ENCODE assay signal across 11 cellular contexts in genomic region chr6:150632785-150633465, GRCh38. TPM values are rescaled to one million over a fixed set of nuclear protein-coding genes. Genes with fewer than 3 reads are reported as not detected.
DNase-seq lines count a peak whose midpoint lies in the region; ATAC-seq and TF ChIP-seq lines count a peak whose summit lies in the region.
"Had no signal": no experiment of that assay in that cellular context is flagged by ENCODE, and none has a peak within 500 bp of the region (broad histone marks: within the 10 kb centered on the region; RNA-seq: fewer than 3 reads in every experiment).

No MANE protein-coding gene starts in this region.

- ATAC-seq in HG03521 (IDR thresholded peaks at IDR 0.05; ENCODE audit: unreplicated experiment), result peak; percentile 44
- ATAC-seq in lower lobe of right lung, result peak in 1 of 2 donors; percentile 21

- peak overlapping the region; percentile 35 for H3K4me3 ChIP-seq in lower lobe of right lung

- intact Hi-C loops in lower lobe of right lung (cut with DNase I) (no loop called here), head of caudate nucleus (cut with DNase I) (no loop called here)

- no peaks in the 10 kb centered on the region for H3K9me3 ChIP-seq in lower lobe of right lung

- no peaks in the 10 kb centered on the region for H3K36me3 ChIP-seq in lower lobe of right lung

- DNase-seq in GM10266 (ENCODE audit: extremely low spot score) (peak; percentile 59), GM20000 (ENCODE audit: low spot score) (peak; percentile 58), lower lobe of right lung (no peak), anterior cingulate cortex (lab: John Stamatoyannopoulos, UW) (no peak), head of caudate nucleus (no peak), ACHN (no peak), DMS 273 treated with DMSO at 0.1 percent for 48 hours (lab: John Stamatoyannopoulos, UW) (no peak)
- DNase-seq: MV-4-11 had no signal

- in situ Hi-C loops in ACHN (cut with HindIII; ENCODE audit: low pct_ligation_motif_present, low pct_unique_long_range_greater_than_20kb, low sequenced_read_pairs), result no loop called here

- H3K4me1 ChIP-seq in lower lobe of right lung, result peaks cover 17% of the 10 kb centered on the region

- TF ChIP-seq CTCF in GM10266 (IDR thresholded peaks at IDR 0.05; ENCODE audit: control insufficient read depth, insufficient read depth, low read depth, missing control alignments) (no peak), GM20000 (IDR thresholded peaks at IDR 0.05; ENCODE audit: extremely low read depth, missing control alignments) (no peak), lower lobe of right lung (IDR thresholded peaks at IDR 0.05) (no peak)

- no peaks in the 10 kb centered on the region for H3K27me3 ChIP-seq in lower lobe of right lung (ENCODE audit: low read depth)

- H3K27ac ChIP-seq in lower lobe of right lung, result peak overlapping the region; percentile 11
- H3K27ac ChIP-seq: epithelial cell of prostate, VCaP had no signal

RNA-seq across cellular contexts. Expression of gene PLEKHG1, which starts 33.2 kb away (rescaled TPM):
- 20.4 TPM for total RNA-seq in lower lobe of right lung

Comparison
In these comparisons a context has a peak if more than half of its experiments do, and no peak if none do; other contexts are left out.
1. DNase-seq: peak in GM10266 (single experiment) and GM20000 (single experiment); none in lower lobe of right lung (single experiment), anterior cingulate cortex (0 of 58), head of caudate nucleus (0 of 42), ACHN (single experiment) and DMS 273 treated with DMSO at 0.1 percent for 48 hours (single experiment).